ENCODE assay signal across 13 cellular contexts in the genomic region with DNA sequence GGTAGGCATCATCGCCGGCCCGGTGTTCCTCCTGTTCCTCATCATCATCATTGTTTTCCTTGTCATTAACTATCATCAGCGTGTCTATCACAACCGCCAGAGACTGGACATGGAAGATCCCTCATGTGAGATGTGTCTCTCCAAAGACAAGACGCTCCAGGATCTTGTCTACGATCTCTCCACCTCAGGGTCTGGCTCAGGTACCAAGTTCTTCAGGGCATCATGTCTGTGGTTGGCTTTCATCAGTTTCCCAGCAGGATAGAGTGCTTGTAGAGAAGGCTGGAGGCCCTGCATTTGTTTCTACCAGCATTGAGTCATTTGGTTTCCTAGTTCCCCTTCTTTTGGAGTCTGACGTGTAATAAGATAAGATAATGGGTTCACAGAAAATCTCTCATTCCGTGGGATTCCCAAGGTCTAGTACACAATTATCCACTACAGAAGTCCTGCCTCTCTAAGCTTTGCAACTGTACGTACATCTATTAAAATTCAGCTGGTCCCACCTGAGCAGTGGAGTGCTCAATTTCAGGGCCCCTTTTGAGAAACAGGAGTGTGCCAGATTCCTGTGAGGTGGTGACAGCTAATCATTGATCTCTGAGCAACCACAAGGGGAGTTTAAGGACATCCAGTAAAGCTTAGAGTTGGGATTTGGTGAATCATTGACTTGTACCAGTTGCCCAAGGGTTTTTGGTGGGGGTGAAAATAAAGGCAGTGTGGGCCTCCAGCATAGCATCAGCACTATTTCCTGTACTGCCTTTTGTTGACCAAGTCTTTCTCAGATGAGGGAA. TPM values are rescaled to one million over a fixed set of nuclear protein-coding genes. Genes with fewer than 3 reads are reported as not detected.
DNase-seq lines count a peak whose midpoint lies in the region; ATAC-seq and TF ChIP-seq lines count a peak whose summit lies in the region.
"Had no signal": no experiment of that assay in that cellular context is flagged by ENCODE, and none has a peak within 500 bp of the region (broad histone marks: within the 10 kb centered on the region; RNA-seq: fewer than 3 reads in every experiment).

No MANE protein-coding gene starts in this region.

- intact Hi-C loops in natural killer cell (cut with micrococcal nuclease): no loop called here

- H3K9ac ChIP-seq in adipocyte (ENCODE audit: low read length): no peak overlapping the region

- no peaks in the 10 kb centered on the region for H3K9me3 Mint-ChIP-seq in natural killer cell treated with Interleukin-12 subunit alpha and Interleukin-12 subunit beta and Interleukin-15 and Interleukin-18, amount 100 ng/mL, for 72 hours
- no peaks in the 10 kb centered on the region for H3K9me3 Mint-ChIP-seq in natural killer cell
- H3K9me3 Mint-ChIP-seq: activated T-helper 17 cell treated with anti-CD3 and anti-CD28 coated beads, Interleukin-2, amount 50 U/mL, for 72 hours; naive B cell had no signal

- peaks cover 38% of the 10 kb centered on the region for H3K36me3 ChIP-seq in adipocyte (ENCODE audit: control insufficient read depth, insufficient read depth, low read length, severe bottlenecking)

- H3K27ac Mint-ChIP-seq in natural killer cell treated with Interleukin-12 subunit alpha and Interleukin-12 subunit beta and Interleukin-15 and Interleukin-18, amount 100 ng/mL, for 72 hours: peak overlapping the region; percentile 13 to 87
- no peak overlapping the region for H3K27ac Mint-ChIP-seq in natural killer cell
- H3K27ac Mint-ChIP-seq: activated T-helper 17 cell treated with anti-CD3 and anti-CD28 coated beads, Interleukin-2, amount 50 U/mL, for 72 hours had no signal

- no peaks in the 10 kb centered on the region for H3K27me3 Mint-ChIP-seq in natural killer cell treated with Interleukin-12 subunit alpha and Interleukin-12 subunit beta and Interleukin-15 and Interleukin-18, amount 100 ng/mL, for 72 hours
- no peaks in the 10 kb centered on the region for H3K27me3 Mint-ChIP-seq in natural killer cell (ENCODE audit: low read depth in 2 of 2)
- H3K27me3 Mint-ChIP-seq: activated T-helper 17 cell treated with anti-CD3 and anti-CD28 coated beads, Interleukin-2, amount 50 U/mL, for 72 hours; naive B cell had no signal

- H3K36me3 Mint-ChIP-seq in natural killer cell treated with Interleukin-12 subunit alpha and Interleukin-12 subunit beta and Interleukin-15 and Interleukin-18, amount 100 ng/mL, for 72 hours: peaks cover 12% of the 10 kb centered on the region
- peaks cover 7% of the 10 kb centered on the region for H3K36me3 Mint-ChIP-seq in natural killer cell

- no peak for ATAC-seq in natural killer cell treated with Interleukin-12 subunit alpha and Interleukin-12 subunit beta and Interleukin-15 and Interleukin-18, amount 100 ng/mL, for 72 hours
- ATAC-seq in natural killer cell (no peak), GM18868 (IDR thresholded peaks at IDR 0.05; ENCODE audit: unreplicated experiment) (no peak)
- ATAC-seq: activated CD4-positive, CD25-positive, alpha-beta regulatory T cell treated with anti-CD3 and anti-CD28 coated beads, Interleukin-2, amount 50 U/mL, for 24 hours; activated T-helper 17 cell treated with anti-CD3 and anti-CD28 coated beads, Interleukin-2, amount 50 U/mL, for 72 hours had no signal

- H3K9me3 ChIP-seq in adipocyte (ENCODE audit: control insufficient read depth, low read length): no peaks in the 10 kb centered on the region

- no peak for TF ChIP-seq CTCF in natural killer cell (IDR thresholded peaks at IDR 0.05)

- DNase-seq in natural killer cell treated with Interleukin-12 subunit alpha and Interleukin-12 subunit beta and Interleukin-15 and Interleukin-18, amount 100 ng/mL, for 72 hours (ENCODE audit: low spot score): no peak
- no peak for DNase-seq in natural killer cell
- DNase-seq in adipocyte (ENCODE audit: low read depth): peak; percentile 13
- DNase-seq in left kidney (ENCODE audit: low read depth, low spot score): peak; percentile 88
- no peak for DNase-seq in DMS79 (lab: John Stamatoyannopoulos, UW)
- DNase-seq in germinal center (ENCODE audit: low spot score): no peak
- no peak for DNase-seq in NCI-H2081 treated with DMSO at 0.1 percent for 48 hours (lab: John Stamatoyannopoulos, UW)
- DNase-seq: naive B cell; NCI-H187 treated with DMSO at 0.1 percent for 48 hours; stimulated activated CD4-positive, alpha-beta T cell treated with anti-CD3 and anti-CD28 coated beads, Interleukin-4, amount 100 ng/mL, for 1 hour had no signal

- H3K27me3 ChIP-seq in adipocyte (replicated peaks; ENCODE audit: control insufficient read depth, insufficient read depth, low read length): no peaks in the 10 kb centered on the region

- peaks cover 73 to 76% of the 10 kb centered on the region in 2 donors for H3K4me1 Mint-ChIP-seq in natural killer cell treated with Interleukin-12 subunit alpha and Interleukin-12 subunit beta and Interleukin-15 and Interleukin-18, amount 100 ng/mL, for 72 hours (ENCODE audit: low read depth in 2 of 2)
- H3K4me1 Mint-ChIP-seq in natural killer cell: peaks cover 57 to 58% of the 10 kb centered on the region in 2 donors

- no peak overlapping the region for H3K4me3 ChIP-seq in adipocyte (ENCODE audit: low read length)

- peak overlapping the region; percentile 74 for H3K4me3 Mint-ChIP-seq in natural killer cell treated with Interleukin-12 subunit alpha and Interleukin-12 subunit beta and Interleukin-15 and Interleukin-18, amount 100 ng/mL, for 72 hours
- H3K4me3 Mint-ChIP-seq in natural killer cell: no peak overlapping the region
- H3K4me3 Mint-ChIP-seq: activated T-helper 17 cell treated with anti-CD3 and anti-CD28 coated beads, Interleukin-2, amount 50 U/mL, for 72 hours; naive B cell had no signal

- H3K4me1 ChIP-seq in adipocyte (ENCODE audit: control insufficient read depth, insufficient read depth, low read length): peaks cover 69% of the 10 kb centered on the region

RNA-seq across cellular contexts. Expression of a gene that starts 25.1 kb away (rescaled TPM):
- total RNA-seq in natural killer cell treated with Interleukin-12 subunit alpha and Interleukin-12 subunit beta and Interleukin-15 and Interleukin-18, amount 100 ng/mL, for 72 hours: 10 to 100 TPM; 16.6 to 17.5 TPM
- 1 to 10 TPM; 5.9 to 9.6 (median 6.6) TPM for total RNA-seq in natural killer cell

RNA-seq across cellular contexts. Expression of a gene that starts 30.2 kb away (rescaled TPM):
- total RNA-seq in natural killer cell treated with Interleukin-12 subunit alpha and Interleukin-12 subunit beta and Interleukin-15 and Interleukin-18, amount 100 ng/mL, for 72 hours: 1 to 10 TPM; 5.4 to 5.6 TPM
- 100 to 1,000 TPM; 403 to 663 (median 424) TPM for total RNA-seq in natural killer cell

Comparison
In these comparisons a context has a peak if more than half of its experiments do, and no peak if none do; other contexts are left out.
1. H3K27ac Mint-ChIP-seq: peak in natural killer cell treated with Interleukin-12 subunit alpha and Interleukin-12 subunit beta and Interleukin-15 and Interleukin-18, amount 100 ng/mL, for 72 hours (2 of 2); none in natural killer cell (0 of 2).
2. RNA of a gene that starts 30.2 kb away (total RNA-seq): 403 to 663 TPM in natural killer cell; 5.4 to 5.6 TPM in natural killer cell treated with Interleukin-12 subunit alpha and Interleukin-12 subunit beta and Interleukin-15 and Interleukin-18, amount 100 ng/mL, for 72 hours; every median in the first group is over 10 times any median in the second.
3. DNase-seq: peak in adipocyte (single experiment) and left kidney (single experiment); none in natural killer cell treated with Interleukin-12 subunit alpha and Interleukin-12 subunit beta and Interleukin-15 and Interleukin-18, amount 100 ng/mL, for 72 hours (single experiment), natural killer cell (single experiment), DMS79 (single experiment), germinal center (single experiment) and NCI-H2081 treated with DMSO at 0.1 percent for 48 hours (single experiment).